36 cellular contexts compared by ENCODE assay signal in genomic region chr2:230935132-230935435, GRCh38. TPM values are rescaled to one million over a fixed set of nuclear protein-coding genes. Genes with fewer than 3 reads are reported as not detected.
"Had no signal": no experiment of that assay in that cellular context is flagged by ENCODE, and none has a peak within 500 bp of the region (broad histone marks: within the 10 kb centered on the region; RNA-seq: fewer than 3 reads in every experiment).

No MANE protein-coding gene starts in this region.

- H3K4me3 Mint-ChIP-seq: activated CD4-positive, alpha-beta memory T cell treated with anti-CD3 and anti-CD28 coated beads for 36 hours; activated CD4-positive, alpha-beta T cell treated with anti-CD3 and anti-CD28 coated beads, Interleukin-2, amount 10 ng/mL, durations not matched to agents 24 days and 14 days; activated naive CD4-positive, alpha-beta T cell treated with anti-CD3 and anti-CD28 coated beads, Interleukin-2, amount 10 ng/mL, durations not matched to agents 7 days and 5 days; activated naive CD8-positive, alpha-beta T cell treated with anti-CD3 and anti-CD28 coated beads, Interleukin-2, amount 10 ng/mL, durations not matched to agents 7 days and 5 days; activated T-helper 1 cell treated with anti-CD3 and anti-CD28 coated beads, Interleukin-12 subunit alpha, Interleukin-12 subunit beta, Interleukin-2, Interleukin-4 antibody, amounts not matched to agents 30 ng/mL and 10 ng/mL and 1 ng/mL, durations not matched to agents 14 hours and 24 hours and 36 hours; brain; effector memory CD8-positive, alpha-beta T cell; natural killer cell treated with Interleukin-12 subunit alpha and Interleukin-12 subunit beta and Interleukin-15 and Interleukin-18, amount 100 ng/mL, for 72 hours; stimulated activated memory B cell treated with anti-CD40 and anti-IgM and Interleukin-4, amounts not matched to agents 10 μg/mL and 1 μg/mL and 100 μg/mL, for 72 hours; T-helper 1 cell treated with Interleukin-12 subunit alpha and Interleukin-12 subunit beta and Interleukin-4 antibody, amounts not matched to agents 30 μg/mL and 1 μg/mL, for 36 hours had no signal

- H3K36me3 Mint-ChIP-seq: activated naive CD4-positive, alpha-beta T cell treated with anti-CD3 and anti-CD28 coated beads, Interleukin-2, amount 10 ng/mL, durations not matched to agents 7 days and 5 days; brain had no signal

- DNase-seq: activated CD4-positive, alpha-beta T cell treated with anti-CD3 and anti-CD28 coated beads, Interleukin-2, amount 10 ng/mL, durations not matched to agents 24 days and 14 days; activated gamma-delta T cell; activated naive CD8-positive, alpha-beta T cell treated with anti-CD3 and anti-CD28 coated beads, Interleukin-2, amount 10 ng/mL, durations not matched to agents 7 days and 5 days; activated T-cell treated with anti-CD3 and anti-CD28 coated beads for 4 hours; cerebellar nuclear complex; effector memory CD8-positive, alpha-beta T cell; foreskin keratinocyte; hypothalamus; left ventricle myocardium inferior; mesendoderm; mucosa of descending colon; psoas muscle; sigmoid colon; small intestine; stimulated activated CD4-positive, alpha-beta T cell treated with anti-CD3 and anti-CD28 coated beads, Interleukin-4, amount 100 ng/mL, for 4 hours; stimulated activated CD8-positive, alpha-beta memory T cell treated with anti-CD3 and anti-CD28 coated beads, Interleukin-4, amount 100 ng/mL, for 48 hours; SW 1271; T-helper 9 cell had no signal

- H3K27ac ChIP-seq: ascending aorta, cardiac muscle cell, coronary artery, dorsolateral prefrontal cortex, foreskin keratinocyte, heart left ventricle, left ventricle myocardium inferior, parathyroid adenoma, psoas muscle, sigmoid colon, tibial nerve, VCaP had no signal

- H3K27me3 ChIP-seq: ascending aorta, cardiac muscle cell, dorsolateral prefrontal cortex had no signal

- H3K27ac Mint-ChIP-seq: activated CD4-positive, alpha-beta memory T cell treated with anti-CD3 and anti-CD28 coated beads for 36 hours; activated CD4-positive, alpha-beta T cell treated with anti-CD3 and anti-CD28 coated beads, Interleukin-2, amount 10 ng/mL, durations not matched to agents 24 days and 14 days; activated naive CD4-positive, alpha-beta T cell treated with anti-CD3 and anti-CD28 coated beads, Interleukin-2, amount 10 ng/mL, durations not matched to agents 7 days and 5 days; activated naive CD8-positive, alpha-beta T cell treated with anti-CD3 and anti-CD28 coated beads, Interleukin-2, amount 10 ng/mL, durations not matched to agents 7 days and 5 days; activated T-helper 1 cell treated with anti-CD3 and anti-CD28 coated beads, Interleukin-12 subunit alpha, Interleukin-12 subunit beta, Interleukin-2, Interleukin-4 antibody, amounts not matched to agents 30 ng/mL and 10 ng/mL and 1 ng/mL, durations not matched to agents 14 hours and 24 hours and 36 hours; natural killer cell treated with Interleukin-12 subunit alpha and Interleukin-12 subunit beta and Interleukin-15 and Interleukin-18, amount 100 ng/mL, for 72 hours; stimulated activated memory B cell treated with anti-CD40 and anti-IgM and Interleukin-4, amounts not matched to agents 10 μg/mL and 1 μg/mL and 100 μg/mL, for 72 hours; T-helper 1 cell treated with Interleukin-12 subunit alpha and Interleukin-12 subunit beta and Interleukin-4 antibody, amounts not matched to agents 30 μg/mL and 1 μg/mL, for 36 hours had no signal

- H3K4me1 Mint-ChIP-seq: stimulated activated memory B cell treated with anti-CD40 and anti-IgM and Interleukin-4, amounts not matched to agents 10 μg/mL and 1 μg/mL and 100 μg/mL, for 72 hours had no signal

- H3K4me1 ChIP-seq: ascending aorta, foreskin keratinocyte, parathyroid adenoma, psoas muscle had no signal

- ATAC-seq: effector memory CD8-positive, alpha-beta T cell; foreskin keratinocyte; heart left ventricle; mucosa of descending colon; natural killer cell treated with Interleukin-12 subunit alpha and Interleukin-12 subunit beta and Interleukin-15 and Interleukin-18, amount 100 ng/mL, for 72 hours; psoas muscle; stimulated activated memory B cell treated with anti-CD40 and anti-IgM and Interleukin-4, amounts not matched to agents 10 μg/mL and 1 μg/mL and 100 μg/mL, for 72 hours had no signal

- H3K36me3 ChIP-seq: ascending aorta, cardiac muscle cell, heart left ventricle, left ventricle myocardium inferior, sigmoid colon, tibial nerve had no signal

- H3K9me3 ChIP-seq: ascending aorta had no signal

- H3K9ac ChIP-seq: parathyroid adenoma had no signal

- H3K4me3 ChIP-seq: ascending aorta, cardiac muscle cell, coronary artery, dorsolateral prefrontal cortex, heart left ventricle, left ventricle myocardium inferior, lung, mucosa of descending colon, psoas muscle, sigmoid colon, tibial nerve had no signal

RNA-seq across cellular contexts. Expression of gene GPR55, which starts 10.0 kb away (rescaled TPM):
- total RNA-seq: ascending aorta, cardiac muscle cell, endothelial cell of umbilical vein, foreskin keratinocyte, left ventricle myocardium inferior, sigmoid colon, temporal lobe had no signal
- polyA plus RNA-seq: cardiac muscle cell, endothelial cell of umbilical vein, foreskin keratinocyte had no signal
